Comparison of ENCODE assay signal across 29 cellular contexts in the genomic region with DNA sequence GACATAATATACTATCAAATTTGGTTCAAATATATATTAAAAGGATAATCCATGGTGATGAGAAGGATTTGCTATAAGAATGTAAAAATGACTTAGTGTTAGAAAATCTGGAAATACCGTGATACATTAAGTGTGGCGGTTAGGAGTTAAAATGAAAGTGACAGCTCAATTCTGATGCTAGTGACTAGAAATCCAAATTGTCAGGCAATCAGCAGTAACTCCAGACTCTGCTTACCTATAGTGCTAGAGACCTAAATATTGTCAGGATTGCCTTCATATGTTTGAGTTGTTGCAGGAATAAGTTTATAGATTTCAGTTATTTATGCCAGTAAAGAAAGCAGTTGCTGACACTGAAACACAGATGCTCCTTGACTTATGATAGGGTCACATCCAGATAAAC.
"Had no signal": no experiment of that assay in that cellular context is flagged by ENCODE, and none has a peak within 500 bp of the region (broad histone marks: within the 10 kb centered on the region; RNA-seq: fewer than 3 reads in every experiment).

No MANE protein-coding gene starts in this region.

- H3K9me3 ChIP-seq: ovary, psoas muscle, right lobe of liver, sigmoid colon, suprapubic skin, thoracic aorta, thyroid gland, upper lobe of left lung, vagina had no signal

- H3K36me3 ChIP-seq: neural progenitor cell, ovary, right lobe of liver, sigmoid colon, suprapubic skin, thoracic aorta, thyroid gland, tibial nerve, upper lobe of left lung, vagina had no signal

- DNase-seq: naive thymus-derived CD8-positive, alpha-beta T cell; nephron progenitor cell; occipital lobe; ovary; posterior cingulate gyrus; psoas muscle; right cardiac atrium; right lobe of liver; sigmoid colon; small intestine; stimulated activated CD4-positive, alpha-beta T cell treated with anti-CD3 and anti-CD28 coated beads, Interleukin-15, amount 100 ng/mL, for 24 hours; stimulated activated CD4-positive, alpha-beta T cell treated with anti-CD3 and anti-CD28 coated beads, Interleukin-2, amount 100 ng/mL, for 24 hours; stimulated activated CD4-positive, alpha-beta T cell treated with anti-CD3 and anti-CD28 coated beads, Interleukin-2, amount 100 ng/mL, for 48 hours; stimulated activated CD4-positive, alpha-beta T cell treated with anti-CD3 and anti-CD28 coated beads, Interleukin-4, amount 100 ng/mL, for 24 hours; stimulated activated naive B cell treated with anti-CD40 and anti-IgM and Interleukin-4, amounts not matched to agents 10 μg/mL and 1 μg/mL and 100 μg/mL, for 72 hours; stimulated activated naive CD4-positive, alpha-beta T cell treated with Interleukin-2 at 50 U/mL for 16 hours; substantia nigra; thyroid gland; trophoblast cell; upper lobe of left lung had no signal

- H2AFZ ChIP-seq: neural progenitor cell, parathyroid adenoma had no signal

- H3K4me1 ChIP-seq: neural progenitor cell, parathyroid adenoma, psoas muscle, right lobe of liver, sigmoid colon, suprapubic skin, thyroid gland, tibial nerve, upper lobe of left lung, vagina had no signal

- H3K27me3 ChIP-seq: neural progenitor cell, ovary, right lobe of liver, sigmoid colon, suprapubic skin, thyroid gland, tibial nerve, upper lobe of left lung, vagina had no signal

- FAIRE-seq: urothelium cell line had no signal

- H3K4me2 ChIP-seq: neural progenitor cell had no signal

- H3K27ac ChIP-seq: neural progenitor cell, ovary, parathyroid adenoma, psoas muscle, right lobe of liver, sigmoid colon, suprapubic skin, thoracic aorta, thyroid gland, tibial nerve, upper lobe of left lung, vagina had no signal

- H3K79me2 ChIP-seq: parathyroid adenoma had no signal

- H3K4me3 ChIP-seq: neural progenitor cell, ovary, psoas muscle, right lobe of liver, sigmoid colon, suprapubic skin, thoracic aorta, thyroid gland, tibial nerve, upper lobe of left lung, vagina had no signal

- ATAC-seq: naive thymus-derived CD8-positive, alpha-beta T cell; natural killer cell treated with Interleukin-12 subunit alpha and Interleukin-12 subunit beta and Interleukin-15 and Interleukin-18, amount 100 ng/mL, for 72 hours; psoas muscle; right cardiac atrium; right lobe of liver; stimulated activated effector memory CD8-positive, alpha-beta T cell treated with anti-CD3 and anti-CD28 coated beads, Interleukin-12 subunit alpha, Interleukin-12 subunit beta, amount 100 ng/mL, for 72 hours; stimulated activated naive B cell treated with anti-CD40 and anti-IgM and Interleukin-4, amounts not matched to agents 10 μg/mL and 1 μg/mL and 100 μg/mL, for 72 hours had no signal

- H3K9ac ChIP-seq: neural progenitor cell, parathyroid adenoma had no signal
